ENCODE assay signal across 1 cellular context in genomic region chr17:27547301-27547683, GRCh38.
TF ChIP-seq lines count a peak whose summit lies in the region.

No MANE protein-coding gene starts in this region.

TF ChIP-seq in SK-N-SH, 30 proteins besides CTCF, POLR2A, EP300 and RAD21 (continued from another document):
- TF ChIP-seq, protein P1, sequence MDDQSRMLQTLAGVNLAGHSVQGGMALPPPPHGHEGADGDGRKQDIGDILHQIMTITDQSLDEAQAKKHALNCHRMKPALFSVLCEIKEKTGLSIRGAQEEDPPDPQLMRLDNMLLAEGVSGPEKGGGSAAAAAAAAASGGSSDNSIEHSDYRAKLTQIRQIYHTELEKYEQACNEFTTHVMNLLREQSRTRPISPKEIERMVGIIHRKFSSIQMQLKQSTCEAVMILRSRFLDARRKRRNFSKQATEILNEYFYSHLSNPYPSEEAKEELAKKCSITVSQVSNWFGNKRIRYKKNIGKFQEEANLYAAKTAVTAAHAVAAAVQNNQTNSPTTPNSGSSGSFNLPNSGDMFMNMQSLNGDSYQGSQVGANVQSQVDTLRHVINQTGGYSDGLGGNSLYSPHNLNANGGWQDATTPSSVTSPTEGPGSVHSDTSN (IDR thresholded peaks at IDR 0.05) = no peak
- TF ChIP-seq RXRA (IDR thresholded peaks at IDR 0.05; ENCODE audit: borderline replicate concordance, low read depth) (no peak), ELF1 (IDR thresholded peaks at IDR 0.05) (no peak), ZBTB33 (IDR thresholded peaks at IDR 0.05; ENCODE audit: borderline replicate concordance, low read depth) (no peak), SMC3 (IDR thresholded peaks at IDR 0.05; ENCODE audit: low read depth, low read length) (no peak)
- TF ChIP-seq, protein P2, sequence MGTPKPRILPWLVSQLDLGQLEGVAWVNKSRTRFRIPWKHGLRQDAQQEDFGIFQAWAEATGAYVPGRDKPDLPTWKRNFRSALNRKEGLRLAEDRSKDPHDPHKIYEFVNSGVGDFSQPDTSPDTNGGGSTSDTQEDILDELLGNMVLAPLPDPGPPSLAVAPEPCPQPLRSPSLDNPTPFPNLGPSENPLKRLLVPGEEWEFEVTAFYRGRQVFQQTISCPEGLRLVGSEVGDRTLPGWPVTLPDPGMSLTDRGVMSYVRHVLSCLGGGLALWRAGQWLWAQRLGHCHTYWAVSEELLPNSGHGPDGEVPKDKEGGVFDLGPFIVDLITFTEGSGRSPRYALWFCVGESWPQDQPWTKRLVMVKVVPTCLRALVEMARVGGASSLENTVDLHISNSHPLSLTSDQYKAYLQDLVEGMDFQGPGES (IDR thresholded peaks at IDR 0.05; ENCODE audit: low read depth, low read length) = no peak
